ENCODE assay signal across 1 cellular context in the genomic region with DNA sequence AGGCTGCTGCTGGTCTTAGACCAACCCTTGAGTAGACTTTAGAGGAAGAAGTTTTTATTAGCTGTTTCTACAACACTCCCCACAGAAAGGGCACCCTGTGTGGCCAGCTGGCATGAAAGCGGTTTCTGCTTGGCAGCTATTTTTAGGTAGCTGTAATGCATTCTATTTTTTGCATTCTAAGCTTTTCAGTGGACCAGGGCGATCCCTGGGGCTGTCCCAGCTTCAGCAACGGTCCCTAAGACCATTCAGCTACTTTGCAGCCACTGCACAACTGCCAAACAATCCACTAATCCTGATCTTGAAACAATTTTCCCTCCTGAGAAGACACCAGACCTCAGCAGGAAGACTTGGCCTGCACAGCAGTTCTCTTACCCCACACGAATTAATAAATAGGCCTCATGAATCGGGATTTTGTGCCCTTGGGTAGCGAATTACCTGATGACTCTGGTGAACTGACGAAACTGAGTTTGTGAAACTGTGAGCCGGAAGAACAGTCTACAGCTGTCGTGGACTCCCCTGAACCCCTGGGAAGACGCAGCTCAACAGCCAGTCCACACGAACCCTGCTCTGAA.
TF ChIP-seq lines count a peak whose summit lies in the region.

No MANE protein-coding gene starts in this region.

TF ChIP-seq in GM23338, 12 proteins besides CTCF, POLR2A, EP300 and RAD21 (continued from another document):
- TF ChIP-seq EZH2 (IDR thresholded peaks at IDR 0.05; ENCODE audit: low read depth, unreplicated experiment) (no peak), CREB1 (CRISPR knock-in tag; IDR thresholded peaks at IDR 0.05; ENCODE audit: low read depth) (no peak), JUNB (IDR thresholded peaks at IDR 0.05; ENCODE audit: unreplicated experiment) (no peak), EZH2phosphoT487 (IDR thresholded peaks at IDR 0.05; ENCODE audit: unreplicated experiment) (no peak), STAT1 (IDR thresholded peaks at IDR 0.05; ENCODE audit: unreplicated experiment) (no peak), ZNF114 (CRISPR knock-in tag; IDR thresholded peaks at IDR 0.05) (no peak)
- TF ChIP-seq, protein P1, sequence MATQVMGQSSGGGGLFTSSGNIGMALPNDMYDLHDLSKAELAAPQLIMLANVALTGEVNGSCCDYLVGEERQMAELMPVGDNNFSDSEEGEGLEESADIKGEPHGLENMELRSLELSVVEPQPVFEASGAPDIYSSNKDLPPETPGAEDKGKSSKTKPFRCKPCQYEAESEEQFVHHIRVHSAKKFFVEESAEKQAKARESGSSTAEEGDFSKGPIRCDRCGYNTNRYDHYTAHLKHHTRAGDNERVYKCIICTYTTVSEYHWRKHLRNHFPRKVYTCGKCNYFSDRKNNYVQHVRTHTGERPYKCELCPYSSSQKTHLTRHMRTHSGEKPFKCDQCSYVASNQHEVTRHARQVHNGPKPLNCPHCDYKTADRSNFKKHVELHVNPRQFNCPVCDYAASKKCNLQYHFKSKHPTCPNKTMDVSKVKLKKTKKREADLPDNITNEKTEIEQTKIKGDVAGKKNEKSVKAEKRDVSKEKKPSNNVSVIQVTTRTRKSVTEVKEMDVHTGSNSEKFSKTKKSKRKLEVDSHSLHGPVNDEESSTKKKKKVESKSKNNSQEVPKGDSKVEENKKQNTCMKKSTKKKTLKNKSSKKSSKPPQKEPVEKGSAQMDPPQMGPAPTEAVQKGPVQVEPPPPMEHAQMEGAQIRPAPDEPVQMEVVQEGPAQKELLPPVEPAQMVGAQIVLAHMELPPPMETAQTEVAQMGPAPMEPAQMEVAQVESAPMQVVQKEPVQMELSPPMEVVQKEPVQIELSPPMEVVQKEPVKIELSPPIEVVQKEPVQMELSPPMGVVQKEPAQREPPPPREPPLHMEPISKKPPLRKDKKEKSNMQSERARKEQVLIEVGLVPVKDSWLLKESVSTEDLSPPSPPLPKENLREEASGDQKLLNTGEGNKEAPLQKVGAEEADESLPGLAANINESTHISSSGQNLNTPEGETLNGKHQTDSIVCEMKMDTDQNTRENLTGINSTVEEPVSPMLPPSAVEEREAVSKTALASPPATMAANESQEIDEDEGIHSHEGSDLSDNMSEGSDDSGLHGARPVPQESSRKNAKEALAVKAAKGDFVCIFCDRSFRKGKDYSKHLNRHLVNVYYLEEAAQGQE (IDR thresholded peaks at IDR 0.05; ENCODE audit: unreplicated experiment), result no peak
- TF ChIP-seq, protein P2, sequence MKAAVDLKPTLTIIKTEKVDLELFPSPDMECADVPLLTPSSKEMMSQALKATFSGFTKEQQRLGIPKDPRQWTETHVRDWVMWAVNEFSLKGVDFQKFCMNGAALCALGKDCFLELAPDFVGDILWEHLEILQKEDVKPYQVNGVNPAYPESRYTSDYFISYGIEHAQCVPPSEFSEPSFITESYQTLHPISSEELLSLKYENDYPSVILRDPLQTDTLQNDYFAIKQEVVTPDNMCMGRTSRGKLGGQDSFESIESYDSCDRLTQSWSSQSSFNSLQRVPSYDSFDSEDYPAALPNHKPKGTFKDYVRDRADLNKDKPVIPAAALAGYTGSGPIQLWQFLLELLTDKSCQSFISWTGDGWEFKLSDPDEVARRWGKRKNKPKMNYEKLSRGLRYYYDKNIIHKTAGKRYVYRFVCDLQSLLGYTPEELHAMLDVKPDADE (IDR thresholded peaks at IDR 0.05), result no peak
